9 cellular contexts compared by ENCODE assay signal in genomic region chr10:8060010-8060703, GRCh38.
DNase-seq lines count a peak whose midpoint lies in the region; ATAC-seq and TF ChIP-seq lines count a peak whose summit lies in the region.
"Had no signal": no experiment of that assay in that cellular context is flagged by ENCODE, and none has a peak within 500 bp of the region (broad histone marks: within the 10 kb centered on the region; RNA-seq: fewer than 3 reads in every experiment).

No MANE protein-coding gene starts in this region.

- no peak overlapping the region for H3K27ac ChIP-seq in brain microvascular endothelial cell
- H3K27ac ChIP-seq: right lobe of liver had no signal

- H3K36me3 ChIP-seq in brain microvascular endothelial cell (replicated peaks): no peaks in the 10 kb centered on the region
- H3K36me3 ChIP-seq: right lobe of liver had no signal

- in situ Hi-C loops in brain microvascular endothelial cell (cut with HindIII; ENCODE audit: low pct_ligation_motif_present, low sequenced_read_pairs): no loop called here

- DNase-seq in NCI-H82 (lab: John Stamatoyannopoulos, UW): peak; percentile 42
- DNase-seq in NCI-H82 treated with DMSO at 0.1 percent for 48 hours (lab: John Stamatoyannopoulos, UW; ENCODE audit: unreplicated experiment): no peak
- peak; percentile 66 for DNase-seq in activated CD4-positive, CD25-positive, alpha-beta regulatory T cell treated with anti-CD3 and anti-CD28 coated beads, Interleukin-2, amount 50 U/mL, for 72 hours
- peak; percentile 44 for DNase-seq in iris pigment epithelial cell (ENCODE audit: low read depth)
- no peak for DNase-seq in NCI-H1048 (lab: John Stamatoyannopoulos, UW)
- DNase-seq in HK-2 (ENCODE audit: unreplicated experiment): no peak
- no peak for DNase-seq in brain microvascular endothelial cell
- DNase-seq: right lobe of liver had no signal

- peak; percentile 57 for ATAC-seq in HG03097 (IDR thresholded peaks at IDR 0.05; ENCODE audit: low FRiP score, unreplicated experiment)

- TF ChIP-seq CTCF in brain microvascular endothelial cell (IDR thresholded peaks at IDR 0.05; ENCODE audit: low read depth, low read length, missing control alignments): no peak

- peaks cover 73% of the 10 kb centered on the region for H3K27me3 ChIP-seq in brain microvascular endothelial cell (replicated peaks)

- no peak overlapping the region for H3K4me3 ChIP-seq in brain microvascular endothelial cell (ENCODE audit: low read depth, low read length)
- H3K4me3 ChIP-seq: right lobe of liver had no signal

Comparison
In these comparisons a context has a peak if more than half of its experiments do, and no peak if none do; other contexts are left out.
1. DNase-seq: peak in NCI-H82 (single experiment), activated CD4-positive, CD25-positive, alpha-beta regulatory T cell treated with anti-CD3 and anti-CD28 coated beads, Interleukin-2, amount 50 U/mL, for 72 hours (single experiment) and iris pigment epithelial cell (single experiment); none in NCI-H82 treated with DMSO at 0.1 percent for 48 hours (single experiment), NCI-H1048 (single experiment), HK-2 (single experiment) and brain microvascular endothelial cell (single experiment).